Comparison of ENCODE assay signal across 17 cellular contexts in the genomic region with DNA sequence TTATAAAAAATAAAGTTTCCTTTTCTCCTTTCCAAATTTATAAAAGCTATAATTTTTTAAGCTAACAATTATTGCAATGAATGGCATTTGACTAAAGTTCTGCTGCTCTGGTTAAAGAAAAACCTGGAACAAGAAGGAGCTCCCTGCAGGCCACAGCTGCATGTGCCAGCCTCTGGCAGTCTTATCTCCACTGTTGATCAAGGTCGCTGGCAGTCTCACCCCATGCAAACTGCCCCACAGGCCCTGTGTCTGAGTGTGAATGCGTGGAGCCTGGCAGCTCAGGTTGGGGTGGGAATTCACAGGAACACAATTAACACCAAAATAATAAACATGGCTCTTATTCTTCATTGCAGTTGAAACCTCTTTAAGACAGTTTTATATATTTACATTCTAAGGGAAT. TPM values are rescaled to one million over a fixed set of nuclear protein-coding genes. Genes with fewer than 3 reads are reported as not detected.
"Had no signal": no experiment of that assay in that cellular context is flagged by ENCODE, and none has a peak within 500 bp of the region (broad histone marks: within the 10 kb centered on the region; RNA-seq: fewer than 3 reads in every experiment).

No MANE protein-coding gene starts in this region.

- H3K27ac Mint-ChIP-seq: activated naive CD8-positive, alpha-beta T cell; activated T-helper 1 cell treated with anti-CD3 and anti-CD28 coated beads, Interleukin-12 subunit alpha, Interleukin-12 subunit beta, Interleukin-2, Interleukin-4 antibody, amounts not matched to agents 30 ng/mL and 10 ng/mL and 1 ng/mL, durations not matched to agents 14 hours and 24 hours and 36 hours; progenitor cell of endocrine pancreas; stimulated activated naive CD8-positive, alpha-beta T cell treated with anti-CD3 and anti-CD28 coated beads, Interleukin-15, amount 100 ng/mL, for 72 hours had no signal

- H3K9me3 ChIP-seq: esophagus squamous epithelium, vagina had no signal

- DNase-seq: activated CD4-positive, alpha-beta T cell treated with anti-CD3 and anti-CD28 coated beads, Interleukin-2, amount 50 U/mL, for 48 hours; activated T-cell treated with anti-CD3 and anti-CD28 coated beads for 4 hours; amniotic stem cell; dermis blood vessel endothelial cell; effector memory CD4-positive, alpha-beta T cell; esophagus squamous epithelium; left colon; stimulated activated naive CD8-positive, alpha-beta T cell treated with anti-CD3 and anti-CD28 coated beads, Interleukin-15, amount 100 ng/mL, for 72 hours; T-helper 2 cell; trophoblast cell had no signal

- H3K36me3 Mint-ChIP-seq: activated naive CD8-positive, alpha-beta T cell had no signal

- H3K4me1 Mint-ChIP-seq: neural crest cell; stimulated activated naive CD8-positive, alpha-beta T cell treated with anti-CD3 and anti-CD28 coated beads, Interleukin-15, amount 100 ng/mL, for 72 hours had no signal

- H3K36me3 ChIP-seq: esophagus squamous epithelium, vagina had no signal

- H3K27me3 ChIP-seq: esophagus squamous epithelium, vagina had no signal

- H3K4me1 ChIP-seq: esophagus squamous epithelium, vagina had no signal

- H3K4me3 Mint-ChIP-seq: activated naive CD8-positive, alpha-beta T cell; activated T-helper 1 cell treated with anti-CD3 and anti-CD28 coated beads, Interleukin-12 subunit alpha, Interleukin-12 subunit beta, Interleukin-2, Interleukin-4 antibody, amounts not matched to agents 30 ng/mL and 10 ng/mL and 1 ng/mL, durations not matched to agents 14 hours and 24 hours and 36 hours; neural crest cell; stimulated activated naive CD8-positive, alpha-beta T cell treated with anti-CD3 and anti-CD28 coated beads, Interleukin-15, amount 100 ng/mL, for 72 hours had no signal

- H3K9me3 Mint-ChIP-seq: activated T-helper 1 cell treated with anti-CD3 and anti-CD28 coated beads, Interleukin-12 subunit alpha, Interleukin-12 subunit beta, Interleukin-2, Interleukin-4 antibody, amounts not matched to agents 30 ng/mL and 10 ng/mL and 1 ng/mL, durations not matched to agents 14 hours and 24 hours and 36 hours; neural crest cell; stimulated activated naive CD8-positive, alpha-beta T cell treated with anti-CD3 and anti-CD28 coated beads, Interleukin-15, amount 100 ng/mL, for 72 hours had no signal

- ATAC-seq: left colon; stimulated activated naive CD8-positive, alpha-beta T cell treated with anti-CD3 and anti-CD28 coated beads, Interleukin-15, amount 100 ng/mL, for 72 hours had no signal

- H3K4me3 ChIP-seq: esophagus squamous epithelium, lung, vagina had no signal

- H3K27ac ChIP-seq: esophagus squamous epithelium, vagina had no signal

- H3K27me3 Mint-ChIP-seq: progenitor cell of endocrine pancreas; stimulated activated naive CD8-positive, alpha-beta T cell treated with anti-CD3 and anti-CD28 coated beads, Interleukin-15, amount 100 ng/mL, for 72 hours had no signal

RNA-seq across cellular contexts. Expression of a gene that starts 30.2 kb away (rescaled TPM):
- total RNA-seq: endothelial cell of umbilical vein had no signal
